In genomic region chr3:185729335-185729715, GRCh38 we compare ENCODE assay signal across 1 cellular context.
TF ChIP-seq lines count a peak whose summit lies in the region.

No MANE protein-coding gene starts in this region.

TF ChIP-seq in HCT116, 20 proteins besides CTCF, POLR2A, EP300 and RAD21 (continued from another document):
- TF ChIP-seq SRF (IDR thresholded peaks at IDR 0.05; ENCODE audit: low read depth) = no peak
- TF ChIP-seq EZH2phosphoT487 (IDR thresholded peaks at IDR 0.05; ENCODE audit: borderline replicate concordance) = no peak
- no peak for TF ChIP-seq MAX (IDR thresholded peaks at IDR 0.05)
- TF ChIP-seq SIN3A (IDR thresholded peaks at IDR 0.05; ENCODE audit: low read depth) = 0 out of 2 replicates have a peak, but pooled peaks have one; percentile 14
